In the genomic region with DNA sequence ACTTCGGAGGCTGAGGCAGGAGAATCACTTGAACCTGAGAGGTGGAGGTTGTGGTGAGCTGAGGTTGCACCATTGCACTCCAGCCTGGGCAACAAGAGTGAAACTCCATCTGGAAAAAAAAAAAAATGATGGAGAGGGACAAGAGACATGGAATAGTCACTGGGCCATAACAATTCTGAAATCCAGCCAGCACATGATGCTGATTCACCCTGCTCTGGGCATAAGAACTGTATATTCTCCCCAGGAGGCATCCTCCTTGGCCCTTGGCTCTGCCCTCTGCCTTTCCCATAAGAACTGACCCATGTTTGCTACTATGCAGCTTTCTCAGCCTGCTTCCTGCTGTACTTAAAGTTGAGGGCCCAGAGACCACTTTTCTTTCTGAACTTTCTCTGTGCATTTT, we compare ENCODE assay signal across 21 cellular contexts.
A peak's percentile ranks its signal among the peaks of the same experiment; 100 is the strongest.
DNase-seq lines count a peak whose midpoint lies in the region; ATAC-seq, FAIRE-seq and TF ChIP-seq lines count a peak whose summit lies in the region.
"Had no signal": no experiment of that assay in that cellular context is flagged by ENCODE, and none has a peak within 500 bp of the region (broad histone marks: within the 10 kb centered on the region; RNA-seq: fewer than 3 reads in every experiment).

No MANE protein-coding gene starts in this region.

- no peaks in the 10 kb centered on the region for H3K79me2 ChIP-seq in K562 (ENCODE audit: control insufficient read depth, insufficient read depth, low read length)

- POLR2A ChIA-PET in HEK293 (lab: Yijun Ruan, JAX) = no interaction called here
- POLR2A ChIA-PET in K562 (lab: Yijun Ruan, JAX) = no interaction called here

- H3K27ac ChIP-seq in HEK293 (ENCODE audit: extremely low read depth, low read depth, low read length) = no peak overlapping the region
- no peak overlapping the region for H3K27ac ChIP-seq in K562 (ENCODE audit: extremely low read depth, low read depth, low read length)
- no peak overlapping the region for H3K27ac ChIP-seq in uterus
- H3K27ac ChIP-seq: A549, BLaER1, C4-2B, GM23248 had no signal

- BruUV-seq in K562 (replicated peaks; lab: Mats Ljungman, UMichigan) = no TSS peak

- H3K9me1 ChIP-seq in K562 (ENCODE audit: control insufficient read depth, insufficient read depth, low read length) = no peaks in the 10 kb centered on the region

- no peak overlapping the region for H3K4me2 ChIP-seq in K562 (ENCODE audit: insufficient read depth, low read length)
- H3K4me2 ChIP-seq: A549, BLaER1 had no signal

- H3K9ac ChIP-seq in K562 (ENCODE audit: insufficient read depth in 1 of 2, low read depth in 2 of 2, low read length in 2 of 2) = no peak overlapping the region
- H3K9ac ChIP-seq: BLaER1, GM23248 had no signal

- intact Hi-C loops in K562 (cut with micrococcal nuclease) = no loop called here
- intact Hi-C loops in uterus (cut with DNase I; ENCODE audit: low total_unique reads) = no loop called here

- H3K27me3 ChIP-seq in K562 (ENCODE audit: control insufficient read depth in 2 of 2, insufficient read depth in 2 of 2, low read length in 2 of 2) (no peaks in the 10 kb centered on the region), uterus (no peaks in the 10 kb centered on the region)
- H3K27me3 ChIP-seq: BLaER1 had no signal

- H3K9me3 ChIP-seq in HEK293 (ENCODE audit: control insufficient read depth, insufficient read depth, low read depth, low read length) = no peaks in the 10 kb centered on the region
- no peaks in the 10 kb centered on the region for H3K9me3 ChIP-seq in K562 (replicated peaks; ENCODE audit: control insufficient read depth, insufficient read depth, low read depth, low read length)
- H3K9me3 ChIP-seq in uterus = no peaks in the 10 kb centered on the region
- H3K9me3 ChIP-seq: Caco-2 had no signal

- ATAC-seq in K562 = no peak
- ATAC-seq in HG02885 (IDR thresholded peaks at IDR 0.05; ENCODE audit: poor library complexity, unreplicated experiment) = no peak
- ATAC-seq: A549; CD8-positive, alpha-beta T cell had no signal

- no peak overlapping the region for H2AFZ ChIP-seq in K562 (ENCODE audit: low read depth, low read length)
- H2AFZ ChIP-seq: GM23248 had no signal

- no peaks in the 10 kb centered on the region for H4K20me1 ChIP-seq in K562 (replicated peaks; ENCODE audit: control insufficient read depth, insufficient read depth, low read length)

- 90% methylated on average over 1 of the region's 1 CpG for WGBS in K562 (ENCODE audit: insufficient coverage, low coverage, missing lambda C conversion rate)

- TF ChIP-seq RAD21 in K562 (CRISPR knock-in tag; conservative IDR thresholded peaks at IDR 0.05 in 1 of 2, IDR thresholded peaks at IDR 0.05 in 1 of 2) = no peak

- TF ChIP-seq EP300 in K562 (IDR thresholded peaks at IDR 0.05; ENCODE audit: low read length) = no peak

- H3K36me3 ChIP-seq in HEK293 (ENCODE audit: control insufficient read depth in 2 of 2, insufficient read depth in 1 of 2, low read length in 2 of 2) (no peaks in the 10 kb centered on the region), K562 (ENCODE audit: control insufficient read depth, insufficient read depth, low read length) (no peaks in the 10 kb centered on the region), uterus (no peaks in the 10 kb centered on the region)

- in situ Hi-C loops in K562 (cut with MboI) = no loop called here

- DNase-seq in K562 (ENCODE audit: extremely low read depth in 1 of 4, low spot score in 3 of 4) (no peak), fibroblast of mammary gland (ENCODE audit: low read depth) (peak; percentile 11), uterus (no peak)
- no peak for DNase-seq in stimulated activated naive CD4-positive, alpha-beta T cell treated with Interleukin-2 at 50 U/mL for 16 hours (lab: John Stamatoyannopoulos, UW)
- DNase-seq: 8988T; Caco-2; CD4-positive, CD25-positive, alpha-beta regulatory T cell; CD8-positive, alpha-beta T cell; DMS153; DND-41; GM23248; H7; HCEC 1CT had no signal

- H3K4me1 ChIP-seq in HEK293 (ENCODE audit: control insufficient read depth, insufficient read depth, low read length) (no peaks in the 10 kb centered on the region), K562 (replicated peaks in 1 of 2; ENCODE audit: control insufficient read depth in 2 of 2, insufficient read depth in 2 of 2, low read length in 2 of 2) (no peaks in the 10 kb centered on the region), uterus (no peaks in the 10 kb centered on the region)
- H3K4me1 ChIP-seq: A549, BLaER1, Caco-2 had no signal

- TF ChIP-seq CTCF in HEK293 (tag by site-specific recombination; IDR thresholded peaks at IDR 0.05) = no peak
- TF ChIP-seq CTCF in K562 (IDR thresholded peaks at IDR 0.05 in 2 of 3, conservative IDR thresholded peaks at IDR 0.05 in 1 of 3; ENCODE audit: insufficient read depth in 2 of 3, low read depth in 1 of 3, low read length in 3 of 3) = no peak
- no peak for TF ChIP-seq CTCF in fibroblast of mammary gland (conservative IDR thresholded peaks at IDR 0.05; ENCODE audit: control insufficient read depth, insufficient read depth, low read depth, low read length)
- no peak for TF ChIP-seq CTCF in uterus (IDR thresholded peaks at IDR 0.05)

- TF ChIP-seq POLR2A in K562 (conservative IDR thresholded peaks at IDR 0.05) (no peak), uterus (IDR thresholded peaks at IDR 0.05) (no peak)

- no peak for FAIRE-seq in K562 (lab: Jason Lieb, UNC)
- FAIRE-seq: A549, G401.6, GM12892, H1 had no signal

- CTCF ChIA-PET in HEK293 (lab: Yijun Ruan, JAX) (no interaction called here), K562 (lab: Yijun Ruan, JAX; ENCODE audit: low intra/inter-chr PET ratio) (no interaction called here)

- H3K4me3 ChIP-seq in HEK293 (ENCODE audit: low read depth, low read length) (no peak overlapping the region), K562 (no peak overlapping the region), fibroblast of mammary gland (ENCODE audit: control insufficient read depth, low read depth, low read length) (no peak overlapping the region), uterus (no peak overlapping the region)
- H3K4me3 ChIP-seq: A549, BLaER1, GM23248 had no signal

TF ChIP-seq in HEK293, 187 proteins besides CTCF, POLR2A, EP300 and RAD21:
- TF ChIP-seq ZNF76 (tag by site-specific recombination; IDR thresholded peaks at IDR 0.05; ENCODE audit: borderline replicate concordance, low read depth) (no peak), SETDB1 (IDR thresholded peaks at IDR 0.05; ENCODE audit: insufficient read length, low read length) (peak; percentile 33), ZNF155 (tag by site-specific recombination; IDR thresholded peaks at IDR 0.05) (no peak), ZNF391 (tag by site-specific recombination; IDR thresholded peaks at IDR 0.05; ENCODE audit: borderline replicate concordance, low read depth) (no peak), ZNF664 (tag by site-specific recombination; IDR thresholded peaks at IDR 0.05) (no peak)
- TF ChIP-seq, protein P1, sequence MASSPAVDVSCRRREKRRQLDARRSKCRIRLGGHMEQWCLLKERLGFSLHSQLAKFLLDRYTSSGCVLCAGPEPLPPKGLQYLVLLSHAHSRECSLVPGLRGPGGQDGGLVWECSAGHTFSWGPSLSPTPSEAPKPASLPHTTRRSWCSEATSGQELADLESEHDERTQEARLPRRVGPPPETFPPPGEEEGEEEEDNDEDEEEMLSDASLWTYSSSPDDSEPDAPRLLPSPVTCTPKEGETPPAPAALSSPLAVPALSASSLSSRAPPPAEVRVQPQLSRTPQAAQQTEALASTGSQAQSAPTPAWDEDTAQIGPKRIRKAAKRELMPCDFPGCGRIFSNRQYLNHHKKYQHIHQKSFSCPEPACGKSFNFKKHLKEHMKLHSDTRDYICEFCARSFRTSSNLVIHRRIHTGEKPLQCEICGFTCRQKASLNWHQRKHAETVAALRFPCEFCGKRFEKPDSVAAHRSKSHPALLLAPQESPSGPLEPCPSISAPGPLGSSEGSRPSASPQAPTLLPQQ (tag by site-specific recombination; IDR thresholded peaks at IDR 0.05) = no peak

TF ChIP-seq in K562, 482 proteins besides CTCF, POLR2A, EP300 and RAD21:
- no peak for TF ChIP-seq ZKSCAN1 (IDR thresholded peaks at IDR 0.05; ENCODE audit: low read depth, low read length)
- TF ChIP-seq ZNF584 (CRISPR knock-in tag; IDR thresholded peaks at IDR 0.05; ENCODE audit: low read depth) = peak; percentile 83
